Comparison of ENCODE assay signal across 17 cellular contexts in genomic region chr2:205358351-205358815, GRCh38.
DNase-seq lines count a peak whose midpoint lies in the region; ATAC-seq, FAIRE-seq and TF ChIP-seq lines count a peak whose summit lies in the region.
"Had no signal": no experiment of that assay in that cellular context is flagged by ENCODE, and none has a peak within 500 bp of the region (broad histone marks: within the 10 kb centered on the region; RNA-seq: fewer than 3 reads in every experiment).

No MANE protein-coding gene starts in this region.

- H4K20me1 ChIP-seq in astrocyte (ENCODE audit: insufficient read depth, low read length): no peaks in the 10 kb centered on the region

- intact Hi-C loops in A673 (cut with micrococcal nuclease; ENCODE audit: unreplicated experiment): no loop called here

- no TSS peak for BruUV-seq in A673 (replicated peaks; lab: Mats Ljungman, UMichigan)

- no peaks in the 10 kb centered on the region for H3K36me3 Mint-ChIP-seq in astrocyte (ENCODE audit: low read depth, unreplicated experiment)
- peaks cover 2% of the 10 kb centered on the region for H3K36me3 Mint-ChIP-seq in T-helper 2 cell treated with Interferon-gamma antibody and Interleukin-4, amounts not matched to agents 5 μg/mL and 100 μg/mL, for 36 hours (ENCODE audit: low read depth)
- H3K36me3 Mint-ChIP-seq: naive B cell had no signal

- CTCF ChIA-PET in A673 (lab: Charles Lee): no interaction called here

- H3K27me3 Mint-ChIP-seq in astrocyte (ENCODE audit: low read depth, unreplicated experiment): no peaks in the 10 kb centered on the region
- peaks cover 47% of the 10 kb centered on the region for H3K27me3 Mint-ChIP-seq in T-helper 2 cell treated with Interferon-gamma antibody and Interleukin-4, amounts not matched to agents 5 μg/mL and 100 μg/mL, for 36 hours (ENCODE audit: low read depth)

- peaks cover 18% of the 10 kb centered on the region for H3K4me1 Mint-ChIP-seq in astrocyte (ENCODE audit: low read depth, unreplicated experiment)
- H3K4me1 Mint-ChIP-seq in T-helper 2 cell treated with Interferon-gamma antibody and Interleukin-4, amounts not matched to agents 5 μg/mL and 100 μg/mL, for 36 hours (ENCODE audit: low read depth): peaks cover 11% of the 10 kb centered on the region
- H3K4me1 Mint-ChIP-seq: naive B cell had no signal

- peak overlapping the region; percentile 45 for H3K4me2 ChIP-seq in astrocyte (ENCODE audit: low read length)
- H3K4me2 ChIP-seq: A549 had no signal

- H3K79me2 ChIP-seq in astrocyte (ENCODE audit: insufficient read depth, low read length): no peaks in the 10 kb centered on the region

- peak; percentile 64 for DNase-seq in A673 (ENCODE audit: low spot score)
- DNase-seq in astrocyte (ENCODE audit: low read depth): peak; percentile 8
- no peak for DNase-seq in activated CD4-positive, alpha-beta T cell treated with anti-CD3 and anti-CD28 coated beads for 48 hours
- no peak for DNase-seq in T-helper 2 cell treated with Interferon-gamma antibody and Interleukin-4, amounts not matched to agents 5 μg/mL and 100 μg/mL, for 36 hours (ENCODE audit: low spot score)
- DNase-seq: activated T-cell treated with anti-CD3 and anti-CD28 coated beads, Interleukin-2, amount 50 U/mL, for 4 hours; heart right ventricle; left ventricle myocardium inferior; naive B cell; NCI-H2171; NCI-H82; substantia nigra had no signal

- H3K27me3 ChIP-seq in A673 (replicated peaks; ENCODE audit: insufficient read depth, low read depth, low read length, poor library complexity) (no peaks in the 10 kb centered on the region), HUES6 (ENCODE audit: control insufficient read depth, insufficient read depth, low read length) (no peaks in the 10 kb centered on the region), astrocyte (ENCODE audit: insufficient read depth, low read length) (no peaks in the 10 kb centered on the region), iPS-20b (ENCODE audit: insufficient read depth, low read length) (no peaks in the 10 kb centered on the region)
- H3K27me3 ChIP-seq: heart right ventricle had no signal

- peak overlapping the region; percentile 83 for H3K27ac Mint-ChIP-seq in astrocyte (ENCODE audit: unreplicated experiment)
- no peak overlapping the region for H3K27ac Mint-ChIP-seq in T-helper 2 cell treated with Interferon-gamma antibody and Interleukin-4, amounts not matched to agents 5 μg/mL and 100 μg/mL, for 36 hours
- H3K27ac Mint-ChIP-seq: naive B cell had no signal

- TF ChIP-seq CTCF in A673 (conservative IDR thresholded peaks at IDR 0.05; ENCODE audit: low read depth, low read length) (no peak), astrocyte (IDR thresholded peaks at IDR 0.05; ENCODE audit: insufficient read depth, low read depth, low read length) (no peak)

- FAIRE-seq in astrocyte (lab: Jason Lieb, UNC): no peak
- FAIRE-seq: A549 had no signal

- H3K27ac ChIP-seq in A673 (ENCODE audit: low read depth, low read length, poor library complexity, severe bottlenecking) (no peak overlapping the region), HUES6 (ENCODE audit: low read depth, low read length) (peak overlapping the region; percentile 45), astrocyte (ENCODE audit: low read depth, low read length) (no peak overlapping the region), iPS-20b (ENCODE audit: low read length) (peak overlapping the region; percentile 73)
- H3K27ac ChIP-seq: A549, epithelial cell of prostate, heart right ventricle, left ventricle myocardium inferior had no signal

- no peaks in the 10 kb centered on the region for H3K9me3 Mint-ChIP-seq in astrocyte (ENCODE audit: unreplicated experiment)
- no peaks in the 10 kb centered on the region for H3K9me3 Mint-ChIP-seq in T-helper 2 cell treated with Interferon-gamma antibody and Interleukin-4, amounts not matched to agents 5 μg/mL and 100 μg/mL, for 36 hours
- H3K9me3 Mint-ChIP-seq: activated T-cell treated with anti-CD3 and anti-CD28 coated beads, Interleukin-2, amount 50 U/mL, for 4 hours had no signal

- H3K4me1 ChIP-seq in A673 (ENCODE audit: insufficient read depth, low read length, poor library complexity, severe bottlenecking) (no peaks in the 10 kb centered on the region), HUES6 (ENCODE audit: control insufficient read depth, insufficient read depth, low read length) (peaks cover 18% of the 10 kb centered on the region), astrocyte (ENCODE audit: insufficient read depth, low read length) (peaks cover 9% of the 10 kb centered on the region), iPS-20b (ENCODE audit: insufficient read depth, low read length) (peaks cover 22% of the 10 kb centered on the region)
- H3K4me1 ChIP-seq: heart right ventricle, left ventricle myocardium inferior had no signal

- no peaks in the 10 kb centered on the region for H3K9me3 ChIP-seq in A673 (ENCODE audit: low read depth, low read length, poor library complexity, severe bottlenecking)
- no peaks in the 10 kb centered on the region for H3K9me3 ChIP-seq in HUES6 (ENCODE audit: control insufficient read depth, insufficient read depth, low read depth, low read length)
- no peaks in the 10 kb centered on the region for H3K9me3 ChIP-seq in astrocyte (ENCODE audit: insufficient read depth, low read depth, low read length)
- H3K9me3 ChIP-seq in iPS-20b (ENCODE audit: insufficient read depth, low read depth, low read length): no peaks in the 10 kb centered on the region
- H3K9me3 ChIP-seq: A549, heart right ventricle, left ventricle myocardium inferior had no signal

- H2AFZ ChIP-seq in astrocyte (ENCODE audit: low read depth, low read length): no peak overlapping the region

- no peak overlapping the region for H3K4me3 Mint-ChIP-seq in astrocyte (ENCODE audit: unreplicated experiment)
- no peak overlapping the region for H3K4me3 Mint-ChIP-seq in T-helper 2 cell treated with Interferon-gamma antibody and Interleukin-4, amounts not matched to agents 5 μg/mL and 100 μg/mL, for 36 hours
- H3K4me3 Mint-ChIP-seq: activated T-cell treated with anti-CD3 and anti-CD28 coated beads, Interleukin-2, amount 50 U/mL, for 4 hours; naive B cell had no signal

- H3K36me3 ChIP-seq in A673 (ENCODE audit: insufficient read depth, low read length, poor library complexity, severe bottlenecking): no peaks in the 10 kb centered on the region
- H3K36me3 ChIP-seq in HUES6 (ENCODE audit: control insufficient read depth, insufficient read depth, low read length): no peaks in the 10 kb centered on the region
- H3K36me3 ChIP-seq in astrocyte (ENCODE audit: insufficient read depth, low read length): no peaks in the 10 kb centered on the region
- H3K36me3 ChIP-seq in iPS-20b (ENCODE audit: insufficient read depth, low read depth, low read length): no peaks in the 10 kb centered on the region
- H3K36me3 ChIP-seq: heart right ventricle, left ventricle myocardium inferior had no signal

- ATAC-seq in HG02884 (IDR thresholded peaks at IDR 0.05; ENCODE audit: unreplicated experiment) (no peak), GM18868 (IDR thresholded peaks at IDR 0.05; ENCODE audit: unreplicated experiment) (no peak)
- ATAC-seq: A549; activated T-cell treated with anti-CD3 and anti-CD28 coated beads, Interleukin-2, amount 50 U/mL, for 4 hours; heart right ventricle had no signal

- no peak overlapping the region for H3K9ac ChIP-seq in HUES6 (ENCODE audit: low read length)
- no peak overlapping the region for H3K9ac ChIP-seq in astrocyte (ENCODE audit: low read length)
- peak overlapping the region; percentile 26; the same call in 1 of the 2 replicates for H3K9ac ChIP-seq in iPS-20b (ENCODE audit: low read depth, low read length)

- H3K4me3 ChIP-seq in A673 (ENCODE audit: low read depth, low read length, poor library complexity, severe bottlenecking) (no peak overlapping the region), HUES6 (ENCODE audit: low read depth, low read length) (no peak overlapping the region), astrocyte (ENCODE audit: insufficient read depth, low read depth, low read length) (no peak overlapping the region), iPS-20b (ENCODE audit: low read length) (peak overlapping the region; percentile 10; the same call in 1 of the 2 replicates)
- H3K4me3 ChIP-seq: A549, heart right ventricle, left ventricle myocardium inferior had no signal

- POLR2A ChIA-PET in A673 (lab: Charles Lee; ENCODE audit: low non-redundant PET): no interaction called here

Comparison
In these comparisons a context has a peak if more than half of its experiments do, and no peak if none do; other contexts are left out.
1. DNase-seq: peak in A673 (single experiment) and astrocyte (single experiment); none in activated CD4-positive, alpha-beta T cell treated with anti-CD3 and anti-CD28 coated beads for 48 hours (single experiment) and T-helper 2 cell treated with Interferon-gamma antibody and Interleukin-4, amounts not matched to agents 5 μg/mL and 100 μg/mL, for 36 hours (single experiment).
2. H3K27ac ChIP-seq: peak in HUES6 (single experiment) and iPS-20b (single experiment); none in A673 (single experiment) and astrocyte (single experiment).